ENCODE assay signal across 1 cellular context in the genomic region with DNA sequence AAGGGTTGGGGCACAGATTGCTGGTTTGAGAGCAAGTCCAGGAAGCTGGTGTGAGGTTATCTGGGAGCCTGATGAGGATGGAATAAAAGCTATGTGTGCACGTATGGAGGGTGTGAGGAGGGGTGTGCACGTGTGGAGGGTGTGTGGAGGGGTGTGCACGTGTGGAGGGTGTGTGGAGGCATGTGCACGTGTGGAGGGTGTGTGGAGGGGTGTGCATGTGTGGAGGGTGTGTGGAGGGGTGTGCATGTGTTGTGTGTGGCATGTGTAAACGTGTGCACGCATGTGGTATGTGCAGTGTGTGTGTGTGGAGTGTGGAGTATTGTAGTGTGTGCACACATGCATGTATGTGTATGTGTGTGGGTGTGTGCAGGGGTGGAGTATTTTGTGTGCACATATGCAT.
TF ChIP-seq lines count a peak whose summit lies in the region.

No MANE protein-coding gene starts in this region.

TF ChIP-seq in HepG2, 621 proteins besides CTCF, POLR2A, EP300 and RAD21:
- TF ChIP-seq, protein P1, sequence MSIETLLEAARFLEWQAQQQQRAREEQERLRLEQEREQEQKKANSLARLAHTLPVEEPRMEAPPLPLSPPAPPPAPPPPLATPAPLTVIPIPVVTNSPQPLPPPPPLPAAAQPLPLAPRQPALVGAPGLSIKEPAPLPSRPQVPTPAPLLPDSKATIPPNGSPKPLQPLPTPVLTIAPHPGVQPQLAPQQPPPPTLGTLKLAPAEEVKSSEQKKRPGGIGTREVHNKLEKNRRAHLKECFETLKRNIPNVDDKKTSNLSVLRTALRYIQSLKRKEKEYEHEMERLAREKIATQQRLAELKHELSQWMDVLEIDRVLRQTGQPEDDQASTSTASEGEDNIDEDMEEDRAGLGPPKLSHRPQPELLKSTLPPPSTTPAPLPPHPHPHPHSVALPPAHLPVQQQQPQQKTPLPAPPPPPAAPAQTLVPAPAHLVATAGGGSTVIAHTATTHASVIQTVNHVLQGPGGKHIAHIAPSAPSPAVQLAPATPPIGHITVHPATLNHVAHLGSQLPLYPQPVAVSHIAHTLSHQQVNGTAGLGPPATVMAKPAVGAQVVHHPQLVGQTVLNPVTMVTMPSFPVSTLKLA (IDR thresholded peaks at IDR 0.05), result peak; percentile 94
- TF ChIP-seq NCOR1 (IDR thresholded peaks at IDR 0.05; ENCODE audit: borderline replicate concordance, low read length), result no peak
